ENCODE assay signal across 20 cellular contexts in the genomic region with DNA sequence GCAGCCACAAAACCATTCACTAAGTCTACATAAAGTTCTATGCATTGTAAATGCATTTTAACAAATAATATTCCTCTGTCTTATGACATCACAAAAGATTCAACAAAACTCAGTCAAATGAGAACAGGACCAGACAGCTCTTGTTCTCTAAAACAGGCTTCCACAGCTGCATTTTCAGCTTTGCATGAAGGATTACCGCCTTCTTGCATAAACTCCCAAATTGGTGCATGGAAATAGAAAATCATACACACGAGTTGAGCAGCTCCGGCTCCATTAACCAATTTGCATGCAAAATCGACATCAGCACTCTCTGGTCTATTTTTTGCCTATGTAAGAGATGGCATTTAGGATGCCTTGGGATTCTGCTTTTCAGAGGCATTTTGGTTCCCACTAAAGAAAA.
"Had no signal": no experiment of that assay in that cellular context is flagged by ENCODE, and none has a peak within 500 bp of the region (broad histone marks: within the 10 kb centered on the region; RNA-seq: fewer than 3 reads in every experiment).

No MANE protein-coding gene starts in this region.

- DNase-seq: activated CD4-positive, alpha-beta memory T cell treated with anti-CD3 and anti-CD28 coated beads for 36 hours; activated CD4-positive, alpha-beta T cell treated with anti-CD3 and anti-CD28 coated beads for 48 hours; activated gamma-delta T cell; activated naive CD4-positive, alpha-beta T cell treated with anti-CD3 and anti-CD28 coated beads, Interleukin-2, amount 50 U/mL, for 16 hours; central memory CD4-positive, alpha-beta T cell; dermis blood vessel endothelial cell; effector CD8-positive, alpha-beta T cell; erythroblast; foreskin keratinocyte; hippocampal formation; kidney glomerular epithelial cell; left lung; mammary epithelial cell; midbrain; natural killer cell; ovary; stimulated activated CD4-positive, alpha-beta T cell treated with anti-CD3 and anti-CD28 coated beads, Interleukin-12 subunit alpha, Interleukin-12 subunit beta, amount 100 ng/mL, for 4 hours; testis; upper lobe of left lung had no signal

- H3K27ac Mint-ChIP-seq: activated CD4-positive, alpha-beta memory T cell treated with anti-CD3 and anti-CD28 coated beads for 36 hours; stimulated activated effector memory CD8-positive, alpha-beta T cell treated with anti-CD3 and anti-CD28 coated beads, Interleukin-12 subunit alpha, Interleukin-12 subunit beta, amount 100 ng/mL, for 72 hours had no signal

- H3K9me3 Mint-ChIP-seq: activated CD4-positive, alpha-beta memory T cell treated with anti-CD3 and anti-CD28 coated beads for 36 hours; natural killer cell; stimulated activated effector memory CD8-positive, alpha-beta T cell treated with anti-CD3 and anti-CD28 coated beads, Interleukin-12 subunit alpha, Interleukin-12 subunit beta, amount 100 ng/mL, for 72 hours had no signal

- ATAC-seq: foreskin keratinocyte; left lung; natural killer cell; stimulated activated effector memory CD8-positive, alpha-beta T cell treated with anti-CD3 and anti-CD28 coated beads, Interleukin-12 subunit alpha, Interleukin-12 subunit beta, amount 100 ng/mL, for 72 hours had no signal

- H3K36me3 Mint-ChIP-seq: natural killer cell had no signal

- H3K27me3 Mint-ChIP-seq: activated CD4-positive, alpha-beta memory T cell treated with anti-CD3 and anti-CD28 coated beads for 36 hours had no signal

- H3K4me3 Mint-ChIP-seq: activated CD4-positive, alpha-beta memory T cell treated with anti-CD3 and anti-CD28 coated beads for 36 hours; natural killer cell; stimulated activated effector memory CD8-positive, alpha-beta T cell treated with anti-CD3 and anti-CD28 coated beads, Interleukin-12 subunit alpha, Interleukin-12 subunit beta, amount 100 ng/mL, for 72 hours had no signal
